30 cellular contexts compared by ENCODE assay signal in the genomic region with DNA sequence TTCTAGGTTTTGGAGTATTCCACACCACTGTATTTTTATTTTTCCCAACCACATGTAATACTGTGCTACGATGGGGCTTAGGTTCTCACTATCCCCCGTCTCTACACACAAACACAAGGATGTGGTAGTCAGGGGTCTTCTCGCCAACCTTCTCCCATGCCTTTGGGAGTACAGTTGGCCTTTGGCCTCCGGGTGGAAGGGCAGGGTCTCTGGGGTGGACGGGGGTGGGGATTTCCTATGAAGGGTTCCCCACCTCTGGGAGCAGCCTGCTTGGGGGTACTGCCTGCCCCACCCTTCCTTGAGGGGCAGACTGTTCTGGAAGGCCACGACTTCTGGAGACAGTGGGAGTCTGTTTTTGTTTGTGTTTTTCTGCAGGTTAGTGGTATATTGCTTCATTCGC.
"Had no signal": no experiment of that assay in that cellular context is flagged by ENCODE, and none has a peak within 500 bp of the region (broad histone marks: within the 10 kb centered on the region; RNA-seq: fewer than 3 reads in every experiment).

No MANE protein-coding gene starts in this region.

- H3K9me3 ChIP-seq: esophagus squamous epithelium had no signal

- H3K4me3 ChIP-seq: body of pancreas, esophagus squamous epithelium, gastroesophageal sphincter had no signal

- DNase-seq: activated B cell treated with CpG ODN at 0.5 μM for 24 hours; activated CD4-positive, alpha-beta T cell treated with anti-CD3 and anti-CD28 coated beads for 48 hours; activated CD4-positive, alpha-beta T cell treated with anti-CD3 and anti-CD28 coated beads, Interleukin-2, amount 50 U/mL, for 1 hour; activated CD4-positive, alpha-beta T cell treated with anti-CD3 and anti-CD28 coated beads, Interleukin-2, amount 50 U/mL, for 48 hours; activated CD8-positive, alpha-beta memory T cell treated with anti-CD3 and anti-CD28 coated beads for 24 hours; activated CD8-positive, alpha-beta T cell treated with anti-CD3 and anti-CD28 coated beads for 36 hours; activated effector memory CD4-positive, alpha-beta T cell treated with Interleukin-2 at 50 U/mL for 16 hours; activated gamma-delta T cell treated with Interleukin-2 at 50 U/mL for 16 hours; activated naive CD4-positive, alpha-beta T cell treated with anti-CD3 and anti-CD28 coated beads, Interleukin-2, amount 50 U/mL, for 16 hours; activated naive CD4-positive, alpha-beta T cell treated with Interleukin-2 at 50 U/mL for 16 hours; activated T-cell treated with anti-CD3 and anti-CD28 coated beads, Interleukin-2, amount 50 U/mL, for 4 hours; amygdala; aorta; body of pancreas; caudate nucleus; cortex of kidney; dermis blood vessel endothelial cell; effector CD4-positive, alpha-beta T cell; effector memory CD8-positive, alpha-beta T cell; esophagus squamous epithelium; foreskin melanocyte; T-helper 1 cell; T-helper 17 cell; T1000; WERI-Rb-1 had no signal

- H3K36me3 ChIP-seq: gastroesophageal sphincter, WERI-Rb-1 had no signal

- H3K4me1 Mint-ChIP-seq: activated T-helper 17 cell treated with anti-CD3 and anti-CD28 coated beads, Interleukin-2, amount 50 U/mL, for 72 hours had no signal

- H3K36me3 Mint-ChIP-seq: activated naive CD8-positive, alpha-beta T cell had no signal

- H3K27ac Mint-ChIP-seq: activated B cell treated with CpG ODN at 0.5 μM for 24 hours; activated CD8-positive, alpha-beta T cell treated with anti-CD3 and anti-CD28 coated beads for 36 hours; activated naive CD8-positive, alpha-beta T cell; activated T-helper 17 cell treated with anti-CD3 and anti-CD28 coated beads, Interleukin-2, amount 50 U/mL, for 72 hours; effector memory CD8-positive, alpha-beta T cell; T-helper 17 cell; T-helper 2 cell treated with Interferon-gamma antibody and Interleukin-4, amounts not matched to agents 5 μg/mL and 100 μg/mL, for 36 hours had no signal

- H3K27ac ChIP-seq: body of pancreas, epithelial cell of prostate, esophagus squamous epithelium, gastroesophageal sphincter, WERI-Rb-1 had no signal

- H3K4me3 Mint-ChIP-seq: activated B cell treated with CpG ODN at 0.5 μM for 24 hours; activated CD8-positive, alpha-beta T cell treated with anti-CD3 and anti-CD28 coated beads for 36 hours; activated naive CD8-positive, alpha-beta T cell; activated T-cell treated with anti-CD3 and anti-CD28 coated beads, Interleukin-2, amount 50 U/mL, for 4 hours; activated T-helper 17 cell treated with anti-CD3 and anti-CD28 coated beads, Interleukin-2, amount 50 U/mL, for 72 hours; effector memory CD8-positive, alpha-beta T cell; T-helper 17 cell; T-helper 2 cell treated with Interferon-gamma antibody and Interleukin-4, amounts not matched to agents 5 μg/mL and 100 μg/mL, for 36 hours had no signal

- H3K27me3 ChIP-seq: body of pancreas had no signal

- H3K9me3 Mint-ChIP-seq: activated CD8-positive, alpha-beta T cell treated with anti-CD3 and anti-CD28 coated beads for 36 hours; activated T-helper 17 cell treated with anti-CD3 and anti-CD28 coated beads, Interleukin-2, amount 50 U/mL, for 72 hours; effector memory CD8-positive, alpha-beta T cell; T-helper 2 cell treated with Interferon-gamma antibody and Interleukin-4, amounts not matched to agents 5 μg/mL and 100 μg/mL, for 36 hours had no signal

- H3K4me1 ChIP-seq: body of pancreas had no signal
